Comparison of ENCODE assay signal across 8 cellular contexts in the genomic region with DNA sequence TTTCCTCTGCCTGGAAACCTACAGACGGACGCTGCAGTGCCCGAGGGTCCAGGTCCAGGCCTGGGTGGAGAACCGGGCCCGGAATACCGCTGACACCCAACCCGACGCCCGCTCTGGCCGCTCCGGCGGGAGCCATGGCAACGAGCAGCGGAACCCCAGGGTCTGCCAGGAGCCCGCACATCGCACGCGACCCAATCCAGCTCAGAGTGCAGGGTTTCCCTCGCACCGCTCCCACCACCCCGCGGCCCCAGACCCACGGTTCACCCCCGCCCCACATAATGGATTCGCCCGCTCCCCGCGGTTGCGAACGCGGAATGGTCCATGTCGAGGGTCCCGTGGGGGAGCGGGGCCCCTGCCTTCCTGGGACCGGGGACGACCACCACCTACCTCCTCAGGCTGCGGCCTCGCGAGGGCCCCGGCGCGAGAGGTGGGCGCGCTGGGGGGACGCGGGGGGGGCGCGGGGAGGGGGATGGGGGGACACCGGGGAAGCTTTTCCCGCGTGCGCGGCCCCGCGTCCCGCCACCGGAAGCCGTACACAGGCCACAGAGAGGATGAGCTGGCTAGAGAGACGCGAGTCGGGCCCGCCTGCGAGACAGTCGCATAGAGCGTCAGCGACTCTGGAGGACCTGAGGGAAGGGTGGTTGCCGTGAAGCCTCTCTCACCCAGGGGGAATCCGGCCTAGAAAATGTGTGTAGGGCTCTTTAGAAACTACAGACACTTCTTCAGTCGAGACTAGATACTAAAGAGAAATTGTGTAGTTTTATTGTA. TPM values are rescaled to one million over a fixed set of nuclear protein-coding genes. Genes with fewer than 3 reads are reported as not detected.
A peak's percentile ranks its signal among the peaks of the same experiment; 100 is the strongest.
DNase-seq lines count a peak whose midpoint lies in the region; ATAC-seq, FAIRE-seq and TF ChIP-seq lines count a peak whose summit lies in the region.

Gene SSRP1 (minus strand): TSS at position 550 of the 768 bp plus-strand sequence. CDS start 771 bp downstream, outside the sequence.

- intact Hi-C loops in kidney (cut with DNase I) = no loop called here

- H3K4me3 ChIP-seq in AG09309 (ENCODE audit: control insufficient read depth, low read depth, low read length) (peak within 1 kb of the TSS; percentile 81), kidney (ENCODE audit: low read length in 2 of 2) (peak within 1 kb of the TSS; percentile 79 to 90)

- H3K9ac ChIP-seq in kidney (ENCODE audit: low read length in 2 of 2) = peak within 1 kb of the TSS; percentile 85 to 95

- DNase-seq in AG09309 (ENCODE audit: low read depth) (no peak), NCI-H2227 treated with DMSO at 0.1 percent for 48 hours (lab: John Stamatoyannopoulos, UW) (peak; percentile 89), cerebellar cortex (ENCODE audit: low spot score) (peak; percentile 92), kidney (peak; percentile 96)
- DNase-seq in activated CD4-positive, CD25-positive, alpha-beta regulatory T cell treated with anti-CD3 and anti-CD28 coated beads, Interleukin-2, amount 50 U/mL, for 72 hours = peak; percentile 80
- peak; percentile 93 for DNase-seq in stimulated activated CD4-positive, alpha-beta T cell treated with anti-CD3 and anti-CD28 coated beads, Interleukin-15, amount 100 ng/mL, for 24 hours

- peaks cover 8 to 10% of the 10 kb centered on the region in 2 donors for H3K4me1 ChIP-seq in kidney (ENCODE audit: control insufficient read depth in 1 of 2, insufficient read depth in 1 of 2, low read depth in 1 of 2, low read length in 2 of 2)

- peak within 1 kb of the TSS; percentile 81 to 85 for H3K27ac ChIP-seq in kidney (ENCODE audit: low read depth in 2 of 2, low read length in 2 of 2)

- FAIRE-seq in kidney (lab: Jason Lieb, UNC) = no peak

- peaks cover 23 to 29% of the 10 kb centered on the region in 2 donors for H3K36me3 ChIP-seq in kidney (ENCODE audit: control insufficient read depth in 1 of 2, insufficient read depth in 2 of 2, low read length in 2 of 2)

- peak; percentile 99 for ATAC-seq in GM18909 (IDR thresholded peaks at IDR 0.05; ENCODE audit: poor library complexity, unreplicated experiment)
- peak; percentile 98 for ATAC-seq in HG03139 (IDR thresholded peaks at IDR 0.05; ENCODE audit: unreplicated experiment)

- H3K9me3 ChIP-seq in kidney (ENCODE audit: control insufficient read depth in 1 of 2, low read length in 2 of 2) = no peaks in the 10 kb centered on the region

- no peak for TF ChIP-seq CTCF in AG09309 (IDR thresholded peaks at IDR 0.05; ENCODE audit: control insufficient read depth, insufficient read depth, low read depth, low read length, missing control alignments)
- no peak for TF ChIP-seq CTCF in kidney (IDR thresholded peaks at IDR 0.05; ENCODE audit: borderline replicate concordance, extremely low read depth, insufficient read depth)

RNA-seq across cellular contexts. Expression of gene SSRP1, which starts in this region (rescaled TPM):
- 78.5 TPM for total RNA-seq in kidney
- polyA plus RNA-seq in kidney (ENCODE audit: insufficient read depth, low read depth, low replicate concordance) = 44.5 TPM
